9 cellular contexts compared by ENCODE assay signal in genomic region chr3:57326498-57326897, GRCh38. TPM values are rescaled to one million over a fixed set of nuclear protein-coding genes. Genes with fewer than 3 reads are reported as not detected.
"Had no signal": no experiment of that assay in that cellular context is flagged by ENCODE, and none has a peak within 500 bp of the region (broad histone marks: within the 10 kb centered on the region; RNA-seq: fewer than 3 reads in every experiment).

No MANE protein-coding gene starts in this region.

RNA-seq across cellular contexts. Expression of gene ASB14, which starts 34.0 kb away (rescaled TPM):
- total RNA-seq: PC-3, PC-9, Peyer's patch, RPMI7951, SJCRH30, SJSA1, SK-MEL-5, T-cell had no signal
- polyA plus RNA-seq: SK-N-SH had no signal
